In genomic region chrX:74242050-74242449, GRCh38 we compare ENCODE assay signal across 11 cellular contexts.
DNase-seq lines count a peak whose midpoint lies in the region; ATAC-seq, FAIRE-seq and TF ChIP-seq lines count a peak whose summit lies in the region.
"Had no signal": no experiment of that assay in that cellular context is flagged by ENCODE, and none has a peak within 500 bp of the region (broad histone marks: within the 10 kb centered on the region; RNA-seq: fewer than 3 reads in every experiment).

No MANE protein-coding gene starts in this region.

- no peaks in the 10 kb centered on the region for H3K27me3 Mint-ChIP-seq in mesothelial cell of epicardium (ENCODE audit: low read depth)
- H3K27me3 Mint-ChIP-seq: naive thymus-derived CD8-positive, alpha-beta T cell had no signal

- intact Hi-C loops in endothelial cell of umbilical vein (cut with micrococcal nuclease): loop anchor here (2.0 kb wide), 2 partner anchors 51 to 325 kb away; no protein-coding TSS in a partner anchor
- intact Hi-C loops in dorsolateral prefrontal cortex (cut with DNase I): no loop called here
- intact Hi-C loops in left lung (cut with DNase I): no loop called here

- TF ChIP-seq CTCF in AG10803 (conservative IDR thresholded peaks at IDR 0.05; ENCODE audit: low read length): no peak
- no peak for TF ChIP-seq CTCF in endothelial cell of umbilical vein (IDR thresholded peaks at IDR 0.05; ENCODE audit: extremely low read depth in 1 of 2, insufficient read depth in 1 of 2, low read depth in 1 of 2, low read length in 2 of 2)
- no peak for TF ChIP-seq CTCF in dorsolateral prefrontal cortex (IDR thresholded peaks at IDR 0.05 in 54 of 56, conservative IDR thresholded peaks at IDR 0.05 in 2 of 56; ENCODE audit: low read depth in 1 of 56, partially characterized antibody in 56 of 56)
- TF ChIP-seq CTCF in mesothelial cell of epicardium (IDR thresholded peaks at IDR 0.05; ENCODE audit: unreplicated experiment): no peak
- no peak for TF ChIP-seq CTCF in left lung (IDR thresholded peaks at IDR 0.05)

- H3K9me3 Mint-ChIP-seq in mesothelial cell of epicardium: no peaks in the 10 kb centered on the region
- H3K9me3 Mint-ChIP-seq: naive thymus-derived CD8-positive, alpha-beta T cell had no signal

- H4K20me1 ChIP-seq in endothelial cell of umbilical vein (replicated peaks; ENCODE audit: control insufficient read depth, extremely low read depth, insufficient read depth, low read length): no peaks in the 10 kb centered on the region

- no peaks in the 10 kb centered on the region for H3K9me1 ChIP-seq in endothelial cell of umbilical vein (replicated peaks; ENCODE audit: control insufficient read depth, extremely low read depth, insufficient read depth, low read length)

- H3K4me2 ChIP-seq in endothelial cell of umbilical vein (ENCODE audit: insufficient read depth, low read length): peak overlapping the region; percentile 26

- CTCF ChIA-PET in endothelial cell of umbilical vein (lab: Charles Lee): no interaction called here

- peaks cover 5% of the 10 kb centered on the region for H3K79me2 ChIP-seq in endothelial cell of umbilical vein (ENCODE audit: control insufficient read depth, insufficient read depth, low read length)

- ATAC-seq in left lung: no peak
- ATAC-seq in HG03280 (IDR thresholded peaks at IDR 0.05; ENCODE audit: unreplicated experiment): no peak
- ATAC-seq: naive thymus-derived CD8-positive, alpha-beta T cell had no signal

- no peak for TF ChIP-seq POLR2A in endothelial cell of umbilical vein (IDR thresholded peaks at IDR 0.05; ENCODE audit: low read depth, low read length)

- H3K9me3 ChIP-seq in endothelial cell of umbilical vein (replicated peaks; ENCODE audit: control insufficient read depth, insufficient read depth, low read length): no peaks in the 10 kb centered on the region
- no peaks in the 10 kb centered on the region for H3K9me3 ChIP-seq in left lung

- POLR2A ChIA-PET in endothelial cell of umbilical vein (lab: Charles Lee): no interaction called here

- no peak overlapping the region for H3K4me3 ChIP-seq in AG10803 (ENCODE audit: low read length)
- H3K4me3 ChIP-seq in endothelial cell of umbilical vein (replicated peaks in 1 of 3; ENCODE audit: insufficient read depth in 1 of 3, low read depth in 1 of 3, low read length in 3 of 3): no peak overlapping the region
- H3K4me3 ChIP-seq in dorsolateral prefrontal cortex: no peak overlapping the region
- no peak overlapping the region for H3K4me3 ChIP-seq in left lung

- H3K9ac ChIP-seq in endothelial cell of umbilical vein (replicated peaks; ENCODE audit: extremely low read depth, insufficient read depth, low read length): peak overlapping the region; percentile 63

- peak; percentile 63 for FAIRE-seq in endothelial cell of umbilical vein (lab: Jason Lieb, UNC)

- H3K4me3 Mint-ChIP-seq in mesothelial cell of epicardium: no peak overlapping the region
- H3K4me3 Mint-ChIP-seq: naive thymus-derived CD8-positive, alpha-beta T cell had no signal

- H3K36me3 Mint-ChIP-seq in mesothelial cell of epicardium: peaks cover 11% of the 10 kb centered on the region

- H3K27ac Mint-ChIP-seq in mesothelial cell of epicardium: no peak overlapping the region

- BruUV-seq in endothelial cell of umbilical vein (replicated peaks; lab: Mats Ljungman, UMichigan): no TSS peak

- peaks cover 32% of the 10 kb centered on the region for H3K4me1 ChIP-seq in endothelial cell of umbilical vein (ENCODE audit: control insufficient read depth, extremely low read depth, insufficient read depth, low read length)
- no peaks in the 10 kb centered on the region for H3K4me1 ChIP-seq in left lung

- H3K27me3 ChIP-seq in endothelial cell of umbilical vein (ENCODE audit: control insufficient read depth in 2 of 2, insufficient read depth in 2 of 2, low read length in 2 of 2) (no peaks in the 10 kb centered on the region), dorsolateral prefrontal cortex (peaks cover 0 to 81% (median 13%) of the 10 kb centered on the region in 45 donors), left lung (no peaks in the 10 kb centered on the region)

- H2AFZ ChIP-seq in endothelial cell of umbilical vein (ENCODE audit: low read depth, low read length): no peak overlapping the region

- H3K36me3 ChIP-seq in endothelial cell of umbilical vein (ENCODE audit: control insufficient read depth in 2 of 2, extremely low read depth in 1 of 2, insufficient read depth in 2 of 2, low read length in 2 of 2) (peaks cover 0 to 4% of the 10 kb centered on the region in 2 experiments), left lung (peaks cover 0 to 26% of the 10 kb centered on the region in 2 donors)

- H3K4me1 Mint-ChIP-seq in mesothelial cell of epicardium: peaks cover 17% of the 10 kb centered on the region

- dilution Hi-C loops in endothelial cell of umbilical vein (cut with MboI; ENCODE audit: extremely low pct_ligation_motif_present, low sequenced_read_pairs): no loop called here

- peak; percentile 66 for DNase-seq in AG10803 (ENCODE audit: low read depth)
- DNase-seq in LoVo (ENCODE audit: low spot score): peak; percentile 29
- peak; percentile 83 for DNase-seq in endothelial cell of umbilical vein (ENCODE audit: low read depth, low spot score)
- peak; percentile 61 to 79 for DNase-seq in lung microvascular endothelial cell (ENCODE audit: low read depth in 2 of 2)
- DNase-seq in dorsolateral prefrontal cortex: no peak
- DNase-seq in mesothelial cell of epicardium (ENCODE audit: low spot score in 2 of 2, unreplicated experiment in 2 of 2): no peak
- DNase-seq in left lung: no peak
- DNase-seq: central memory CD4-positive, alpha-beta T cell; naive thymus-derived CD8-positive, alpha-beta T cell; stimulated activated CD4-positive, alpha-beta T cell treated with anti-CD3 and anti-CD28 coated beads, Interleukin-2, amount 100 ng/mL, for 24 hours had no signal

- H3K27ac ChIP-seq in endothelial cell of umbilical vein (ENCODE audit: insufficient read depth, low read depth, low read length) (peak overlapping the region; percentile 97), dorsolateral prefrontal cortex (no peak overlapping the region), left lung (no peak overlapping the region)

TF ChIP-seq in endothelial cell of umbilical vein, 7 proteins besides CTCF, POLR2A, EP300 and RAD21:
- TF ChIP-seq EZH2 (IDR thresholded peaks at IDR 0.05; ENCODE audit: borderline replicate concordance, low read depth, low read length, severe bottlenecking): no peak
- peak; percentile 17 for TF ChIP-seq FOS (IDR thresholded peaks at IDR 0.05; ENCODE audit: borderline replicate concordance, insufficient read depth, low read length)
- no peak for TF ChIP-seq MYC (IDR thresholded peaks at IDR 0.05; ENCODE audit: low read depth, low read length)
- peak; percentile 54 for TF ChIP-seq JUN (IDR thresholded peaks at IDR 0.05; ENCODE audit: borderline replicate concordance, insufficient read depth, insufficient read length, low read depth)
- TF ChIP-seq, protein P1, sequence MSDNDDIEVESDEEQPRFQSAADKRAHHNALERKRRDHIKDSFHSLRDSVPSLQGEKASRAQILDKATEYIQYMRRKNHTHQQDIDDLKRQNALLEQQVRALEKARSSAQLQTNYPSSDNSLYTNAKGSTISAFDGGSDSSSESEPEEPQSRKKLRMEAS (IDR thresholded peaks at IDR 0.05; ENCODE audit: insufficient read depth, insufficient read length): no peak
- no peak for TF ChIP-seq POLR2AphosphoS5 (IDR thresholded peaks at IDR 0.05; ENCODE audit: insufficient read depth, low read depth, low read length)
- no peak for TF ChIP-seq GATA2 (IDR thresholded peaks at IDR 0.05; ENCODE audit: insufficient read depth, insufficient read length, low read depth, low read length)

Comparison
In these comparisons a context has a peak if more than half of its experiments do, and no peak if none do; other contexts are left out.
1. DNase-seq: peak in AG10803 (single experiment), LoVo (single experiment), endothelial cell of umbilical vein (single experiment) and lung microvascular endothelial cell (2 of 2); none in dorsolateral prefrontal cortex (0 of 10), mesothelial cell of epicardium (0 of 2) and left lung (0 of 2).